17 cellular contexts compared by ENCODE assay signal in genomic region chr7:131331806-131332205, GRCh38.
"Had no signal": no experiment of that assay in that cellular context is flagged by ENCODE, and none has a peak within 500 bp of the region (broad histone marks: within the 10 kb centered on the region; RNA-seq: fewer than 3 reads in every experiment).

No MANE protein-coding gene starts in this region.

- DNase-seq: activated B cell treated with CpG ODN at 0.5 μM for 24 hours; activated CD4-positive, alpha-beta T cell treated with anti-CD3 and anti-CD28 coated beads, Interleukin-2, amount 10 ng/mL, durations not matched to agents 24 days and 14 days; activated naive CD4-positive, alpha-beta T cell treated with Interleukin-2 at 50 U/mL for 16 hours; colonic mucosa; hypothalamus; kidney glomerular epithelial cell; mesendoderm; nephron progenitor cell; stimulated activated CD4-positive, alpha-beta T cell treated with anti-CD3 and anti-CD28 coated beads, Interleukin-12 subunit alpha, Interleukin-12 subunit beta, amount 100 ng/mL, for 4 hours; stimulated activated CD4-positive, alpha-beta T cell treated with anti-CD3 and anti-CD28 coated beads, Interleukin-2, amount 100 ng/mL, for 24 hours; SW 1271; thyroid gland had no signal

- FAIRE-seq: urothelium cell line had no signal

- H3K4me3 Mint-ChIP-seq: activated B cell treated with CpG ODN at 0.5 μM for 24 hours; activated CD4-positive, alpha-beta T cell treated with anti-CD3 and anti-CD28 coated beads, Interleukin-2, amount 10 ng/mL, durations not matched to agents 24 days and 14 days; activated T-helper 1 cell treated with anti-CD3 and anti-CD28 coated beads, Interleukin-12 subunit alpha, Interleukin-12 subunit beta, Interleukin-2, Interleukin-4 antibody, amounts not matched to agents 30 ng/mL and 10 ng/mL and 1 ng/mL, durations not matched to agents 14 hours and 24 hours and 36 hours; nephron progenitor cell; T-helper 2 cell treated with Interferon-gamma antibody and Interleukin-4, amounts not matched to agents 5 μg/mL and 100 μg/mL, for 36 hours had no signal

- H3K27ac Mint-ChIP-seq: activated B cell treated with CpG ODN at 0.5 μM for 24 hours; activated CD4-positive, alpha-beta T cell treated with anti-CD3 and anti-CD28 coated beads, Interleukin-2, amount 10 ng/mL, durations not matched to agents 24 days and 14 days; activated T-helper 1 cell treated with anti-CD3 and anti-CD28 coated beads, Interleukin-12 subunit alpha, Interleukin-12 subunit beta, Interleukin-2, Interleukin-4 antibody, amounts not matched to agents 30 ng/mL and 10 ng/mL and 1 ng/mL, durations not matched to agents 14 hours and 24 hours and 36 hours; nephron progenitor cell; T-helper 2 cell treated with Interferon-gamma antibody and Interleukin-4, amounts not matched to agents 5 μg/mL and 100 μg/mL, for 36 hours had no signal

- H3K27me3 ChIP-seq: cardiac muscle cell, colonic mucosa, esophagus muscularis mucosa, thyroid gland had no signal

- H3K27me3 Mint-ChIP-seq: activated B cell treated with CpG ODN at 0.5 μM for 24 hours; activated CD4-positive, alpha-beta T cell treated with anti-CD3 and anti-CD28 coated beads, Interleukin-2, amount 10 ng/mL, durations not matched to agents 24 days and 14 days had no signal

- H3K27ac ChIP-seq: cardiac muscle cell, colonic mucosa, esophagus muscularis mucosa had no signal

- H3K36me3 ChIP-seq: cardiac muscle cell, colonic mucosa, thyroid gland had no signal

- H3K9me3 ChIP-seq: colonic mucosa, thyroid gland had no signal

- H3K4me3 ChIP-seq: cardiac muscle cell, colonic mucosa, esophagus muscularis mucosa, thyroid gland had no signal
